ENCODE assay signal across 21 cellular contexts in genomic region chr4:102268355-102268754, GRCh38.
"Had no signal": no experiment of that assay in that cellular context is flagged by ENCODE, and none has a peak within 500 bp of the region (broad histone marks: within the 10 kb centered on the region; RNA-seq: fewer than 3 reads in every experiment).

No MANE protein-coding gene starts in this region.

- H2AFZ ChIP-seq: parathyroid adenoma had no signal

- H3K4me3 ChIP-seq: colonic mucosa, gastrocnemius medialis, lung, psoas muscle, skin epidermis, testis, tibial nerve had no signal

- H3K27ac ChIP-seq: colonic mucosa, gastrocnemius medialis, parathyroid adenoma, psoas muscle, skin epidermis, testis, tibial nerve had no signal

- H3K36me3 Mint-ChIP-seq: naive B cell had no signal

- ATAC-seq: esophagus mucosa; gastrocnemius medialis; left colon; left ventricle myocardium superior; psoas muscle; sciatic nerve; stimulated activated naive B cell treated with anti-CD40 and anti-IgM and Interleukin-4, amounts not matched to agents 10 μg/mL and 1 μg/mL and 100 μg/mL, for 72 hours; stimulated activated naive CD8-positive, alpha-beta T cell treated with anti-CD3 and anti-CD28 coated beads, Interleukin-15, amount 100 ng/mL, for 72 hours had no signal

- H3K36me3 ChIP-seq: colonic mucosa, gastrocnemius medialis, tibial nerve had no signal

- H3K27me3 Mint-ChIP-seq: naive B cell; stimulated activated naive B cell treated with anti-CD40 and anti-IgM and Interleukin-4, amounts not matched to agents 10 μg/mL and 1 μg/mL and 100 μg/mL, for 72 hours; stimulated activated naive CD8-positive, alpha-beta T cell treated with anti-CD3 and anti-CD28 coated beads, Interleukin-15, amount 100 ng/mL, for 72 hours had no signal

- H3K9me3 ChIP-seq: colonic mucosa, gastrocnemius medialis, psoas muscle, testis, tibial nerve had no signal

- H3K27me3 ChIP-seq: colonic mucosa, gastrocnemius medialis, testis, tibial nerve had no signal

- H3K9ac ChIP-seq: parathyroid adenoma had no signal

- H3K4me1 Mint-ChIP-seq: naive B cell; nephron; stimulated activated naive B cell treated with anti-CD40 and anti-IgM and Interleukin-4, amounts not matched to agents 10 μg/mL and 1 μg/mL and 100 μg/mL, for 72 hours; stimulated activated naive CD8-positive, alpha-beta T cell treated with anti-CD3 and anti-CD28 coated beads, Interleukin-15, amount 100 ng/mL, for 72 hours had no signal

- H3K4me1 ChIP-seq: colonic mucosa, gastrocnemius medialis, parathyroid adenoma, psoas muscle, testis, tibial nerve had no signal

- H3K9me3 Mint-ChIP-seq: naive B cell; nephron; stimulated activated naive B cell treated with anti-CD40 and anti-IgM and Interleukin-4, amounts not matched to agents 10 μg/mL and 1 μg/mL and 100 μg/mL, for 72 hours; stimulated activated naive CD8-positive, alpha-beta T cell treated with anti-CD3 and anti-CD28 coated beads, Interleukin-15, amount 100 ng/mL, for 72 hours had no signal

- H3K79me2 ChIP-seq: parathyroid adenoma had no signal

- H3K4me3 Mint-ChIP-seq: naive B cell; nephron; stimulated activated naive B cell treated with anti-CD40 and anti-IgM and Interleukin-4, amounts not matched to agents 10 μg/mL and 1 μg/mL and 100 μg/mL, for 72 hours; stimulated activated naive CD8-positive, alpha-beta T cell treated with anti-CD3 and anti-CD28 coated beads, Interleukin-15, amount 100 ng/mL, for 72 hours had no signal

- DNase-seq: cerebellar nuclear complex; colonic mucosa; dermis blood vessel endothelial cell; gastrocnemius medialis; left colon; left ventricle myocardium superior; mesendoderm; naive B cell; psoas muscle; stimulated activated CD4-positive, alpha-beta T cell treated with anti-CD3 and anti-CD28 coated beads, Interleukin-2, amount 100 ng/mL, for 24 hours; stimulated activated CD4-positive, alpha-beta T cell treated with anti-CD3 and anti-CD28 coated beads, Interleukin-4, amount 100 ng/mL, for 4 hours; stimulated activated naive B cell treated with anti-CD40 and anti-IgM and Interleukin-4, amounts not matched to agents 10 μg/mL and 1 μg/mL and 100 μg/mL, for 72 hours; stimulated activated naive CD8-positive, alpha-beta T cell treated with anti-CD3 and anti-CD28 coated beads, Interleukin-15, amount 100 ng/mL, for 72 hours; testis had no signal

- H3K27ac Mint-ChIP-seq: nephron; stimulated activated naive B cell treated with anti-CD40 and anti-IgM and Interleukin-4, amounts not matched to agents 10 μg/mL and 1 μg/mL and 100 μg/mL, for 72 hours; stimulated activated naive CD8-positive, alpha-beta T cell treated with anti-CD3 and anti-CD28 coated beads, Interleukin-15, amount 100 ng/mL, for 72 hours had no signal
